22 cellular contexts compared by ENCODE assay signal in genomic region chr6:160358225-160359119, GRCh38. TPM values are rescaled to one million over a fixed set of nuclear protein-coding genes. Genes with fewer than 3 reads are reported as not detected.
"Had no signal": no experiment of that assay in that cellular context is flagged by ENCODE, and none has a peak within 500 bp of the region (broad histone marks: within the 10 kb centered on the region; RNA-seq: fewer than 3 reads in every experiment).

No MANE protein-coding gene starts in this region.

- ATAC-seq: activated CD8-positive, alpha-beta T cell treated with anti-CD3 and anti-CD28 coated beads, Interleukin-2, amount 10 ng/mL, durations not matched to agents 7 days and 5 days; activated T-cell treated with anti-CD3 and anti-CD28 coated beads, Interleukin-2, amount 50 U/mL, for 4 hours; naive thymus-derived CD4-positive, alpha-beta T cell; stimulated activated memory B cell treated with anti-CD40 and anti-IgM and Interleukin-4, amounts not matched to agents 10 μg/mL and 1 μg/mL and 100 μg/mL, for 72 hours; T-cell had no signal

- DNase-seq: activated CD4-positive, alpha-beta T cell treated with anti-CD3 and anti-CD28 coated beads, Interleukin-2, amount 10 ng/mL, durations not matched to agents 7 days and 5 days; activated CD4-positive, CD25-positive, alpha-beta regulatory T cell; activated CD8-positive, alpha-beta memory T cell treated with anti-CD3 and anti-CD28 coated beads, Interleukin-2, amount 50 U/mL, for 4 hours; activated CD8-positive, alpha-beta T cell treated with anti-CD3 and anti-CD28 coated beads, Interleukin-2, amount 10 ng/mL, durations not matched to agents 7 days and 5 days; activated naive CD4-positive, alpha-beta T cell treated with anti-CD3 and anti-CD28 coated beads for 36 hours; activated T-cell treated with anti-CD3 and anti-CD28 coated beads, Interleukin-2, amount 50 U/mL, for 4 hours; anterior cingulate cortex; colonic mucosa; erythroblast; head of caudate nucleus; mesenchymal stem cell; naive thymus-derived CD4-positive, alpha-beta T cell; ovary; spleen; stimulated activated CD4-positive, alpha-beta T cell treated with anti-CD3 and anti-CD28 coated beads, Interleukin-4, amount 100 ng/mL, for 4 hours; T-cell; T-helper 9 cell; testis had no signal

- H3K4me1 Mint-ChIP-seq: central memory CD8-positive, alpha-beta T cell; stimulated activated memory B cell treated with anti-CD40 and anti-IgM and Interleukin-4, amounts not matched to agents 10 μg/mL and 1 μg/mL and 100 μg/mL, for 72 hours had no signal

- FAIRE-seq: endometrium, frontal cortex had no signal

- H3K9me3 Mint-ChIP-seq: activated CD4-positive, alpha-beta T cell treated with anti-CD3 and anti-CD28 coated beads, Interleukin-2, amount 10 ng/mL, durations not matched to agents 7 days and 5 days; activated naive CD4-positive, alpha-beta T cell treated with anti-CD3 and anti-CD28 coated beads for 36 hours; activated T-cell treated with anti-CD3 and anti-CD28 coated beads, Interleukin-2, amount 50 U/mL, for 4 hours; central memory CD8-positive, alpha-beta T cell; naive thymus-derived CD4-positive, alpha-beta T cell; stimulated activated memory B cell treated with anti-CD40 and anti-IgM and Interleukin-4, amounts not matched to agents 10 μg/mL and 1 μg/mL and 100 μg/mL, for 72 hours; T-cell had no signal

- H3K4me1 ChIP-seq: colonic mucosa, spleen had no signal

- H3K27me3 ChIP-seq: colonic mucosa, ovary, testis had no signal

- H3K27ac Mint-ChIP-seq: activated CD4-positive, alpha-beta T cell treated with anti-CD3 and anti-CD28 coated beads, Interleukin-2, amount 10 ng/mL, durations not matched to agents 7 days and 5 days; activated CD8-positive, alpha-beta T cell treated with anti-CD3 and anti-CD28 coated beads, Interleukin-2, amount 10 ng/mL, durations not matched to agents 7 days and 5 days; activated naive CD4-positive, alpha-beta T cell treated with anti-CD3 and anti-CD28 coated beads for 36 hours; naive thymus-derived CD4-positive, alpha-beta T cell; stimulated activated memory B cell treated with anti-CD40 and anti-IgM and Interleukin-4, amounts not matched to agents 10 μg/mL and 1 μg/mL and 100 μg/mL, for 72 hours; T-cell had no signal

- H3K27ac ChIP-seq: colonic mucosa, ovary, spleen, testis had no signal

- H3K4me3 Mint-ChIP-seq: activated CD4-positive, alpha-beta T cell treated with anti-CD3 and anti-CD28 coated beads, Interleukin-2, amount 10 ng/mL, durations not matched to agents 7 days and 5 days; activated CD8-positive, alpha-beta T cell treated with anti-CD3 and anti-CD28 coated beads, Interleukin-2, amount 10 ng/mL, durations not matched to agents 7 days and 5 days; activated naive CD4-positive, alpha-beta T cell treated with anti-CD3 and anti-CD28 coated beads for 36 hours; activated T-cell treated with anti-CD3 and anti-CD28 coated beads, Interleukin-2, amount 50 U/mL, for 4 hours; central memory CD8-positive, alpha-beta T cell; naive thymus-derived CD4-positive, alpha-beta T cell; stimulated activated memory B cell treated with anti-CD40 and anti-IgM and Interleukin-4, amounts not matched to agents 10 μg/mL and 1 μg/mL and 100 μg/mL, for 72 hours; T-cell had no signal

- H3K36me3 ChIP-seq: colonic mucosa, ovary, spleen had no signal

- H3K4me3 ChIP-seq: colonic mucosa, ovary, spleen, testis had no signal

- H3K36me3 Mint-ChIP-seq: naive thymus-derived CD4-positive, alpha-beta T cell; stimulated activated memory B cell treated with anti-CD40 and anti-IgM and Interleukin-4, amounts not matched to agents 10 μg/mL and 1 μg/mL and 100 μg/mL, for 72 hours; T-cell had no signal

- H3K9me3 ChIP-seq: colonic mucosa, ovary, spleen, testis had no signal

RNA-seq across cellular contexts. Expression of gene SLC22A3, which starts 10.3 kb away (rescaled TPM):
- total RNA-seq: activated CD4-positive, alpha-beta T cell treated with anti-CD3 and anti-CD28 coated beads, Interleukin-2, amount 10 ng/mL, durations not matched to agents 7 days and 5 days; activated CD8-positive, alpha-beta T cell treated with anti-CD3 and anti-CD28 coated beads, Interleukin-2, amount 10 ng/mL, durations not matched to agents 7 days and 5 days; activated naive CD4-positive, alpha-beta T cell treated with anti-CD3 and anti-CD28 coated beads for 36 hours; naive thymus-derived CD4-positive, alpha-beta T cell had no signal
- polyA plus RNA-seq: naive thymus-derived CD4-positive, alpha-beta T cell had no signal
